ENCODE assay signal across 8 cellular contexts in the genomic region with DNA sequence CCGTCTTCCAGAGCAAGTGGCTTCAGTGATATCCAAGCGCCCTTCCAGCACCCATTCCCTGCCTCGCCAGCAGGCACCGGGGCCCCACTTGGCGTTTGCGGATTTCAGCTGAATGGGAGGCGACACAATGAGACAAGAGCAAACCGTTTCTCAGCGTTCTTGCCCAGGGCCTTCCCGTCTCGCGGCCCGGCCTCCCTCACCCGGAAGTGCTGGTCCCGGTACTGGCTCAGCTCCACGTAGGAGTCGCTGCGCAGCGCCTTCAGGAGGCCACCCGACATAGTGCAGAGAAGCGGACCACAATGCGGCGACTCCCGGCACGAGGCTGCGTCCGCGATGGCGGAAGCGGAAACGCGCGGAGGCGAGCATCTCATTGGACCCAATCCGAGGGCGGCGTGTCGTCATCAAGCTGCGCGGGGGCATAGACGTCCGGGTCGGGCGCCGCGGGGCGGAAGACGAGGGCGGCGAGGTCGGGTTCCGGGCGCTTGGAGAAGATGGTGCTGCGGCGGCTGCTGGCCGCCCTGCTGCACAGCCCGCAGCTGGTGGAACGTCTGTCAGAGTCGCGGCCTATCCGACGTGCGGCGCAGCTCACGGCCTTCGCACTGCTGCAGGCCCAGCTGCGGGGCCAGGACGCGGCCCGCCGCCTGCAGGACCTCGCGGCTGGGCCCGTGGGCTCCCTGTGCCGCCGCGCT. TPM values are rescaled to one million over a fixed set of nuclear protein-coding genes. Genes with fewer than 3 reads are reported as not detected.
DNase-seq lines count a peak whose midpoint lies in the region; ATAC-seq and TF ChIP-seq lines count a peak whose summit lies in the region.

A gene (minus strand): TSS at position 303 of the 689 bp plus-strand sequence. CDS start 25 bp downstream, at position 278.

- TF ChIP-seq CTCF in GM12873 (IDR thresholded peaks at IDR 0.05; ENCODE audit: insufficient read depth, low read depth, low read length, missing control alignments), result peak; percentile 80
- peak; percentile 55 for TF ChIP-seq CTCF in SU-DHL-6 (IDR thresholded peaks at IDR 0.05; ENCODE audit: insufficient read depth, low read length, poor library complexity, severe bottlenecking)
- peak; percentile 72 for TF ChIP-seq CTCF in parathyroid adenoma (IDR thresholded peaks at IDR 0.05)
- TF ChIP-seq CTCF in tibial nerve (IDR thresholded peaks at IDR 0.05), result peak; percentile 59 to 86 (median 72)

- H3K27me3 ChIP-seq in SU-DHL-6 (ENCODE audit: low read length), result no peaks in the 10 kb centered on the region
- no peaks in the 10 kb centered on the region for H3K27me3 ChIP-seq in parathyroid adenoma (ENCODE audit: control insufficient read depth, insufficient read depth, low read length)
- H3K27me3 ChIP-seq in tibial nerve, result no peaks in the 10 kb centered on the region

- H2AFZ ChIP-seq in SU-DHL-6 (ENCODE audit: low read depth, low read length, severe bottlenecking), result peak within 1 kb of the TSS; percentile 83
- H2AFZ ChIP-seq in parathyroid adenoma, result peak within 1 kb of the TSS; percentile 80

- H4K20me1 ChIP-seq in SU-DHL-6 (ENCODE audit: low read depth, low read length), result peaks cover 2% of the 10 kb centered on the region; the same call in 1 of the 2 replicates

- peaks cover 59% of the 10 kb centered on the region for H3K79me2 ChIP-seq in SU-DHL-6 (ENCODE audit: insufficient read depth, low read length)
- peaks cover 16% of the 10 kb centered on the region for H3K79me2 ChIP-seq in parathyroid adenoma

- intact Hi-C loops in Right ventricle myocardium superior (cut with DNase I), result loop anchor here (10.0 kb wide), 1 partner anchor 78 kb away; a partner anchor contains a TSS

- H3K4me3 ChIP-seq in SU-DHL-6 (ENCODE audit: insufficient read depth, low read length, poor library complexity, severe bottlenecking) (peak within 1 kb of the TSS; percentile 94), parathyroid adenoma (ENCODE audit: low read depth, low read length) (peak within 1 kb of the TSS; percentile 91), tibial nerve (peak within 1 kb of the TSS; percentile 92 to 100 (median 100))

- H3K27ac ChIP-seq in SU-DHL-6 (ENCODE audit: low read depth, low read length) (peak within 1 kb of the TSS; percentile 82), parathyroid adenoma (peak within 1 kb of the TSS; percentile 90), tibial nerve (peak within 1 kb of the TSS; percentile 54 to 95 (median 90))

- H3K9ac ChIP-seq in SU-DHL-6 (ENCODE audit: low read length) (peak within 1 kb of the TSS; percentile 99), parathyroid adenoma (peak within 1 kb of the TSS; percentile 84)

- peaks cover 14% of the 10 kb centered on the region for H3F3A ChIP-seq in SU-DHL-6 (ENCODE audit: insufficient read depth)

- peak; percentile 52 to 72 for TF ChIP-seq POLR2A in tibial nerve (IDR thresholded peaks at IDR 0.05)

- H3K9me2 ChIP-seq in SU-DHL-6 (replicated peaks; ENCODE audit: insufficient read depth, low read length), result no peaks in the 10 kb centered on the region

- H3K9me3 ChIP-seq in SU-DHL-6 (ENCODE audit: insufficient read depth, low read length) (no peaks in the 10 kb centered on the region), parathyroid adenoma (ENCODE audit: control insufficient read depth, low read length) (no peaks in the 10 kb centered on the region), tibial nerve (no peaks in the 10 kb centered on the region)

- 0% methylated on average over 38 to 50 of the region's 77 CpGs for WGBS in tibial nerve, 2 donors

- H3K4me2 ChIP-seq in SU-DHL-6 (ENCODE audit: low read depth, low read length, poor library complexity, severe bottlenecking) (peak within 1 kb of the TSS; percentile 92), parathyroid adenoma (ENCODE audit: low read length) (peak within 1 kb of the TSS; percentile 99)

- H3K36me3 ChIP-seq in SU-DHL-6 (ENCODE audit: low read length), result peaks cover 15% of the 10 kb centered on the region; the same call in 1 of the 2 replicates
- no peaks in the 10 kb centered on the region for H3K36me3 ChIP-seq in parathyroid adenoma (ENCODE audit: control insufficient read depth, insufficient read depth, low read length)
- H3K36me3 ChIP-seq in tibial nerve, result peaks cover 0 to 51% (median 11%) of the 10 kb centered on the region in 3 donors

- H3K4me1 ChIP-seq in parathyroid adenoma, result peaks cover 7% of the 10 kb centered on the region
- H3K4me1 ChIP-seq in tibial nerve, result peaks cover 0 to 43% (median 23%) of the 10 kb centered on the region in 4 donors

- DNase-seq in NCI-H128 (lab: John Stamatoyannopoulos, UW; ENCODE audit: unreplicated experiment) (peak; percentile 97), Right ventricle myocardium superior (peak; percentile 100), tibial nerve (ENCODE audit: low spot score in 2 of 2) (peak; percentile 99)
- DNase-seq in activated naive CD8-positive, alpha-beta T cell treated with anti-CD3 and anti-CD28 coated beads, Interleukin-2, amount 50 U/mL, for 16 hours (ENCODE audit: low read depth, low spot score), result peak; percentile 99

- ATAC-seq in HG02759 (IDR thresholded peaks at IDR 0.05; ENCODE audit: unreplicated experiment) (peak; percentile 94), Right ventricle myocardium superior (ENCODE audit: poor library complexity) (peak; percentile 98)

- TF ChIP-seq EP300 in tibial nerve (IDR thresholded peaks at IDR 0.05), result peak; percentile 85 to 98

RNA-seq across cellular contexts. Expression of the gene that starts here (rescaled TPM):
- total RNA-seq in Right ventricle myocardium superior, result 29.4 TPM
- 10 to 100 TPM; 25.1 to 45.6 (median 36.6) TPM for total RNA-seq in tibial nerve

Comparison
In these comparisons a context has a peak if more than half of its experiments do, and no peak if none do; other contexts are left out.
1. Peak in every context shown above with its lines: DNase-seq, ATAC-seq, H3K4me3 ChIP-seq and H3K27ac ChIP-seq.